ENCODE assay signal across 1 cellular context in genomic region chr12:3746758-3747157, GRCh38.
TF ChIP-seq lines count a peak whose summit lies in the region.

No MANE protein-coding gene starts in this region.

TF ChIP-seq in HEK293, 187 proteins besides CTCF, POLR2A, EP300 and RAD21 (continued from another document):
- no peak for TF ChIP-seq ZFP69B (tag by site-specific recombination; IDR thresholded peaks at IDR 0.05)
- no peak for TF ChIP-seq ZNF610 (tag by site-specific recombination; IDR thresholded peaks at IDR 0.05; ENCODE audit: borderline replicate concordance)
- TF ChIP-seq ZNF292 (tag by site-specific recombination; IDR thresholded peaks at IDR 0.05; ENCODE audit: borderline replicate concordance, low read depth): no peak
- no peak for TF ChIP-seq ELK4 (IDR thresholded peaks at IDR 0.05; ENCODE audit: borderline replicate concordance, low read depth, low read length)
- no peak for TF ChIP-seq YY2 (tag by site-specific recombination; IDR thresholded peaks at IDR 0.05)
- peak; percentile 69; the same call in 1 of the 2 replicates for TF ChIP-seq SCRT1 (tag by site-specific recombination; IDR thresholded peaks at IDR 0.05; ENCODE audit: borderline replicate concordance)
- no peak for TF ChIP-seq ZNF558 (tag by site-specific recombination; IDR thresholded peaks at IDR 0.05)
- TF ChIP-seq SP7 (tag by site-specific recombination; IDR thresholded peaks at IDR 0.05): no peak
- TF ChIP-seq ZNF302 (tag by site-specific recombination; IDR thresholded peaks at IDR 0.05; ENCODE audit: low read depth): no peak
- TF ChIP-seq HOXC10 (CRISPR knock-in tag; IDR thresholded peaks at IDR 0.05): no peak
- TF ChIP-seq ZNF174 (tag by site-specific recombination; IDR thresholded peaks at IDR 0.05): no peak
TF ChIP-seq in HEK293: peak in this region for 3.
